8 cellular contexts compared by ENCODE assay signal in the genomic region with DNA sequence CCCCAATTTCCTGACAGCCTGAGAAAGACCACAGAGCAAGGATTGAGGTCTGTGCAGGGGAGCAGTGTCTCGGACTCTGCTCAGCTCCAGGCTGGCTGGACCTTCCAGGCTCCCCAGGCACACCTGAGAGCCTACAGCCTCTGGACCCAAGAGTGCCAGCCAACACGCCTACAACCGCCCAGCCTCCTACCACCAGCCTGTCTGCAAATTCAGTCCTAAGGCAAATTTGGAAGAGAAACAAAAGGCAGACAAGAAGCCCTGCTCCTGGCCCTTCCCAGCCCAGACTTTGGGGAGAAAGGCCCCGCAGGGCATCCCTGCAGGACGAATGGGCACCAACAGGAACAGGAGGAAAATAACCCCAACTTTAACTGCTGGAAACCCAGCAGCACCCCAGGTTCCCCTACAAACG. TPM values are rescaled to one million over a fixed set of nuclear protein-coding genes. Genes with fewer than 3 reads are reported as not detected.
DNase-seq lines count a peak whose midpoint lies in the region; ATAC-seq and TF ChIP-seq lines count a peak whose summit lies in the region.

No MANE protein-coding gene starts in this region.

- H2AK5ac ChIP-seq in mesenchymal stem cell (ENCODE audit: low read length, severe bottlenecking), result no peak overlapping the region

- no peak for ATAC-seq in stimulated activated naive CD8-positive, alpha-beta T cell treated with anti-CD3 and anti-CD28 coated beads, Interleukin-15, Interleukin-2, amounts not matched to agents 100 U/mL and 50 U/mL, for 24 hours
- ATAC-seq in HG03432 (IDR thresholded peaks at IDR 0.05; ENCODE audit: unreplicated experiment), result no peak
- no peak for ATAC-seq in GM19397 (IDR thresholded peaks at IDR 0.05; ENCODE audit: unreplicated experiment)

- H3K4me3 Mint-ChIP-seq in stimulated activated naive CD8-positive, alpha-beta T cell treated with anti-CD3 and anti-CD28 coated beads, Interleukin-15, Interleukin-2, amounts not matched to agents 100 ng/mL and 50 ng/mL, for 24 hours, result peak overlapping the region; percentile 86

- H3K9me3 ChIP-seq in mesenchymal stem cell (ENCODE audit: control insufficient read depth, low read length), result no peaks in the 10 kb centered on the region
- H3K9me3 ChIP-seq in vagina, result no peaks in the 10 kb centered on the region

- peak overlapping the region; percentile 91 for H4K91ac ChIP-seq in mesenchymal stem cell (ENCODE audit: low read length)

- H3K9ac ChIP-seq in mesenchymal stem cell (ENCODE audit: low read length), result peak overlapping the region; percentile 76

- H3K27me3 ChIP-seq in mesenchymal stem cell (ENCODE audit: control insufficient read depth in 1 of 2, insufficient read depth in 1 of 2, low read length in 2 of 2) (peaks cover 0 to 8% of the 10 kb centered on the region in 2 experiments), vagina (no peaks in the 10 kb centered on the region)

- H3K27ac Mint-ChIP-seq in stimulated activated naive CD8-positive, alpha-beta T cell treated with anti-CD3 and anti-CD28 coated beads, Interleukin-15, Interleukin-2, amounts not matched to agents 100 ng/mL and 50 ng/mL, for 24 hours, result no peak overlapping the region

- TF ChIP-seq CTCF in cardiac fibroblast (IDR thresholded peaks at IDR 0.05; ENCODE audit: low read depth, low read length) (no peak), vagina (IDR thresholded peaks at IDR 0.05) (no peak)

- H3K4ac ChIP-seq in mesenchymal stem cell (ENCODE audit: low read depth in 1 of 2, low read length in 2 of 2), result peak overlapping the region; percentile 29 to 79

- H2BK120ac ChIP-seq in mesenchymal stem cell (ENCODE audit: low read depth, low read length), result peak overlapping the region; percentile 86

- peaks cover 42% of the 10 kb centered on the region for H3K79me1 ChIP-seq in mesenchymal stem cell (replicated peaks; ENCODE audit: low read length, poor library complexity, severe bottlenecking)

- no peak for TF ChIP-seq POLR2A in vagina (IDR thresholded peaks at IDR 0.05)

- peak overlapping the region in 1 of 2 experiments; percentile 34 for H3K23ac ChIP-seq in mesenchymal stem cell (ENCODE audit: low read length in 2 of 2)

- H3K9me3 Mint-ChIP-seq in stimulated activated naive CD8-positive, alpha-beta T cell treated with anti-CD3 and anti-CD28 coated beads, Interleukin-15, Interleukin-2, amounts not matched to agents 100 ng/mL and 50 ng/mL, for 24 hours, result no peaks in the 10 kb centered on the region

- H3K18ac ChIP-seq in mesenchymal stem cell (ENCODE audit: low read depth in 1 of 2, low read length in 2 of 2), result peak overlapping the region; percentile 96 to 98

- peak overlapping the region; percentile 55 for H4K8ac ChIP-seq in mesenchymal stem cell (ENCODE audit: low read length)

- H2BK5ac ChIP-seq in mesenchymal stem cell (ENCODE audit: low read depth, low read length, poor library complexity, severe bottlenecking), result no peak overlapping the region

- H2BK15ac ChIP-seq in mesenchymal stem cell (ENCODE audit: low read depth, poor library complexity, severe bottlenecking), result peak overlapping the region; percentile 92

- peak overlapping the region; percentile 69 to 89 for H3K14ac ChIP-seq in mesenchymal stem cell (ENCODE audit: low read length in 2 of 2)

- H3K4me3 ChIP-seq in cardiac fibroblast (replicated peaks in 1 of 2; ENCODE audit: low read depth in 2 of 2, low read length in 2 of 2) (peak overlapping the region; percentile 66 to 96), mesenchymal stem cell (ENCODE audit: insufficient read depth in 1 of 2, low read depth in 1 of 2, low read length in 2 of 2) (peak overlapping the region; percentile 72 to 90), vagina (peak overlapping the region; percentile 77 to 92)

- peaks cover 57% of the 10 kb centered on the region for H3K4me1 Mint-ChIP-seq in stimulated activated naive CD8-positive, alpha-beta T cell treated with anti-CD3 and anti-CD28 coated beads, Interleukin-15, Interleukin-2, amounts not matched to agents 100 ng/mL and 50 ng/mL, for 24 hours (ENCODE audit: low read depth)

- H3K4me1 ChIP-seq in mesenchymal stem cell (ENCODE audit: control insufficient read depth, insufficient read depth, low read depth, low read length) (peaks cover 43% of the 10 kb centered on the region), vagina (peaks cover 84% of the 10 kb centered on the region)

- peak overlapping the region; percentile 16 to 80 for H2BK12ac ChIP-seq in mesenchymal stem cell (ENCODE audit: low read length in 2 of 2)

- H3K27ac ChIP-seq in mesenchymal stem cell (ENCODE audit: low read length, poor library complexity, severe bottlenecking) (no peak overlapping the region), vagina (peak overlapping the region; percentile 62)

- H3K4me2 ChIP-seq in mesenchymal stem cell (ENCODE audit: low read length, poor library complexity, severe bottlenecking), result peak overlapping the region; percentile 96

- intact Hi-C loops in vagina (cut with DNase I), result loop anchor here (10.0 kb wide), 1 partner anchor 142 kb away; no protein-coding TSS in a partner anchor

- H3K27me3 Mint-ChIP-seq in stimulated activated naive CD8-positive, alpha-beta T cell treated with anti-CD3 and anti-CD28 coated beads, Interleukin-15, Interleukin-2, amounts not matched to agents 100 ng/mL and 50 ng/mL, for 24 hours, result peaks cover 3% of the 10 kb centered on the region

- no peak overlapping the region for H2AFZ ChIP-seq in mesenchymal stem cell (ENCODE audit: low read depth, low read length)

- peaks cover 5% of the 10 kb centered on the region for H3K36me3 Mint-ChIP-seq in stimulated activated naive CD8-positive, alpha-beta T cell treated with anti-CD3 and anti-CD28 coated beads, Interleukin-15, Interleukin-2, amounts not matched to agents 100 ng/mL and 50 ng/mL, for 24 hours (ENCODE audit: low read depth)

- WGBS in mesenchymal stem cell, result 39% methylated on average over 6 of the region's 6 CpGs

- H3K36me3 ChIP-seq in mesenchymal stem cell (ENCODE audit: control insufficient read depth in 1 of 2, insufficient read depth in 2 of 2, low read depth in 1 of 2, low read length in 2 of 2) (peaks cover 4 to 27% of the 10 kb centered on the region in 2 experiments), vagina (no peaks in the 10 kb centered on the region)

- no peak for DNase-seq in stimulated activated naive CD8-positive, alpha-beta T cell treated with anti-CD3 and anti-CD28 coated beads, Interleukin-15, Interleukin-2, amounts not matched to agents 100 U/mL and 50 U/mL, for 24 hours
- DNase-seq in cardiac fibroblast (ENCODE audit: low read depth in 2 of 2) (no peak), mesenchymal stem cell (no peak), vagina (ENCODE audit: extremely low spot score in 2 of 2) (no peak), NCI-H748 (lab: John Stamatoyannopoulos, UW; ENCODE audit: unreplicated experiment) (no peak)

RNA-seq across cellular contexts. Expression of gene HS6ST1, which starts 1.9 kb away (rescaled TPM):
- 37.7 TPM for polyA plus RNA-seq in mesenchymal stem cell (2013, experiment 1 of 2)
- 37.3 TPM for polyA plus RNA-seq in mesenchymal stem cell (2013, experiment 2 of 2)
- total RNA-seq in vagina, result 68.5 TPM
